ENCODE assay signal across 8 cellular contexts in genomic region chr3:187016639-187017345, GRCh38.
DNase-seq lines count a peak whose midpoint lies in the region; ATAC-seq and TF ChIP-seq lines count a peak whose summit lies in the region.

No MANE protein-coding gene starts in this region.

- TF ChIP-seq CTCF in left ventricle myocardium inferior (IDR thresholded peaks at IDR 0.05; ENCODE audit: borderline replicate concordance) (no peak), Caco-2 (IDR thresholded peaks at IDR 0.05; ENCODE audit: insufficient read depth in 1 of 2, low read depth in 1 of 2, low read length in 1 of 2, severe bottlenecking in 1 of 2, unreplicated experiment in 1 of 2) (no peak)

- peak; percentile 24 for ATAC-seq in GM21367 (IDR thresholded peaks at IDR 0.05; ENCODE audit: unreplicated experiment)

- H3K4me1 ChIP-seq in BLaER1 treated with 17β-estradiol and CSF1 and Interleukin-3, amounts not matched to agents 10 nM and 100 nM = peaks cover 89 to 100% (median 99%) of the 10 kb centered on the region in 10 experiments
- H3K4me1 ChIP-seq in left ventricle myocardium inferior (peaks cover 77% of the 10 kb centered on the region), Caco-2 (peaks cover 8% of the 10 kb centered on the region; the same call in 1 of the 2 replicates)

- DNase-seq in NOMO-1 treated with DMSO at 0.1 percent for 48 hours (lab: John Stamatoyannopoulos, UW; ENCODE audit: unreplicated experiment) (peak; percentile 62), left ventricle myocardium inferior (no peak), Caco-2 (no peak), NCI-H2107 treated with DMSO at 0.1 percent for 48 hours (lab: John Stamatoyannopoulos, UW; ENCODE audit: unreplicated experiment) (no peak), epidermal melanocyte (ENCODE audit: insufficient read length, low spot score) (no peak), amniotic stem cell (lab: John Stamatoyannopoulos, UW) (no peak)

- H3K9ac ChIP-seq in BLaER1 treated with 17β-estradiol and CSF1 and Interleukin-3, amounts not matched to agents 10 nM and 100 nM = peak overlapping the region in 1 of 11 experiments; percentile 2; a peak in 1 of 22 replicates

- H3K27me3 Mint-ChIP-seq in Caco-2 (ENCODE audit: insufficient read depth, unreplicated experiment) = no peaks in the 10 kb centered on the region

- H3K9me3 ChIP-seq in BLaER1 treated with 17β-estradiol and CSF1 and Interleukin-3, amounts not matched to agents 10 nM and 100 nM (replicated peaks in 1 of 11) = no peaks in the 10 kb centered on the region
- no peaks in the 10 kb centered on the region for H3K9me3 ChIP-seq in left ventricle myocardium inferior (replicated peaks)
- no peaks in the 10 kb centered on the region for H3K9me3 ChIP-seq in Caco-2

- no peak overlapping the region for H3K27ac Mint-ChIP-seq in Caco-2 (ENCODE audit: unreplicated experiment)

- no peaks in the 10 kb centered on the region for H3K27me3 ChIP-seq in BLaER1 treated with 17β-estradiol and CSF1 and Interleukin-3, amounts not matched to agents 10 nM and 100 nM
- H3K27me3 ChIP-seq in left ventricle myocardium inferior (ENCODE audit: low read depth) (no peaks in the 10 kb centered on the region), Caco-2 (replicated peaks; ENCODE audit: control insufficient read depth, insufficient read depth, low read length) (no peaks in the 10 kb centered on the region)

- intact Hi-C loops in left ventricle myocardium inferior (cut with micrococcal nuclease) (no loop called here), Caco-2 (cut with micrococcal nuclease; ENCODE audit: unreplicated experiment) (no loop called here)

- H3K36me3 ChIP-seq in BLaER1 treated with 17β-estradiol and CSF1 and Interleukin-3, amounts not matched to agents 10 nM and 100 nM = peaks cover 0 to 39% (median 22%) of the 10 kb centered on the region in 11 experiments; a peak in 12 of 22 replicates
- H3K36me3 ChIP-seq in left ventricle myocardium inferior (no peaks in the 10 kb centered on the region), Caco-2 (ENCODE audit: control insufficient read depth, insufficient read depth, low read length) (no peaks in the 10 kb centered on the region; the same call in 1 of the 2 replicates)

- no peak overlapping the region for H3K4me3 Mint-ChIP-seq in Caco-2 (ENCODE audit: unreplicated experiment)

- H4K20me1 ChIP-seq in BLaER1 treated with 17β-estradiol and CSF1 and Interleukin-3, amounts not matched to agents 10 nM and 100 nM = peaks cover 0 to 100% (median 82%) of the 10 kb centered on the region in 11 experiments; a peak in 17 of 22 replicates

- CTCF ChIA-PET in Caco-2 (lab: Charles Lee) = no interaction called here

- H3K4me2 ChIP-seq in BLaER1 treated with 17β-estradiol and CSF1 and Interleukin-3, amounts not matched to agents 10 nM and 100 nM = peak overlapping the region; percentile 64 to 87 (median 75)

- no peak overlapping the region; a peak in 1 of 20 replicates for H3K4me3 ChIP-seq in BLaER1 treated with 17β-estradiol and CSF1 and Interleukin-3, amounts not matched to agents 10 nM and 100 nM
- H3K4me3 ChIP-seq in left ventricle myocardium inferior (no peak overlapping the region), Caco-2 (ENCODE audit: low read depth, low read length) (no peak overlapping the region)

- POLR2A ChIA-PET in Caco-2 (lab: Charles Lee) = no interaction called here

- no peaks in the 10 kb centered on the region for H3K36me3 Mint-ChIP-seq in Caco-2 (ENCODE audit: insufficient read depth, unreplicated experiment)

- no TSS peak for BruUV-seq in Caco-2 (replicated peaks; lab: Mats Ljungman, UMichigan)

- peak overlapping the region in 10 of 11 experiments; percentile 1 to 58 (median 37); a peak in 17 of 22 replicates for H3K27ac ChIP-seq in BLaER1 treated with 17β-estradiol and CSF1 and Interleukin-3, amounts not matched to agents 10 nM and 100 nM
- peak overlapping the region; percentile 53 for H3K27ac ChIP-seq in left ventricle myocardium inferior (replicated peaks)

- no peaks in the 10 kb centered on the region for H3K9me3 Mint-ChIP-seq in Caco-2 (ENCODE audit: unreplicated experiment)

- H3K4me1 Mint-ChIP-seq in Caco-2 (ENCODE audit: low read depth, unreplicated experiment) = peaks cover 7% of the 10 kb centered on the region
